1 cellular context compared by ENCODE assay signal in the genomic region with DNA sequence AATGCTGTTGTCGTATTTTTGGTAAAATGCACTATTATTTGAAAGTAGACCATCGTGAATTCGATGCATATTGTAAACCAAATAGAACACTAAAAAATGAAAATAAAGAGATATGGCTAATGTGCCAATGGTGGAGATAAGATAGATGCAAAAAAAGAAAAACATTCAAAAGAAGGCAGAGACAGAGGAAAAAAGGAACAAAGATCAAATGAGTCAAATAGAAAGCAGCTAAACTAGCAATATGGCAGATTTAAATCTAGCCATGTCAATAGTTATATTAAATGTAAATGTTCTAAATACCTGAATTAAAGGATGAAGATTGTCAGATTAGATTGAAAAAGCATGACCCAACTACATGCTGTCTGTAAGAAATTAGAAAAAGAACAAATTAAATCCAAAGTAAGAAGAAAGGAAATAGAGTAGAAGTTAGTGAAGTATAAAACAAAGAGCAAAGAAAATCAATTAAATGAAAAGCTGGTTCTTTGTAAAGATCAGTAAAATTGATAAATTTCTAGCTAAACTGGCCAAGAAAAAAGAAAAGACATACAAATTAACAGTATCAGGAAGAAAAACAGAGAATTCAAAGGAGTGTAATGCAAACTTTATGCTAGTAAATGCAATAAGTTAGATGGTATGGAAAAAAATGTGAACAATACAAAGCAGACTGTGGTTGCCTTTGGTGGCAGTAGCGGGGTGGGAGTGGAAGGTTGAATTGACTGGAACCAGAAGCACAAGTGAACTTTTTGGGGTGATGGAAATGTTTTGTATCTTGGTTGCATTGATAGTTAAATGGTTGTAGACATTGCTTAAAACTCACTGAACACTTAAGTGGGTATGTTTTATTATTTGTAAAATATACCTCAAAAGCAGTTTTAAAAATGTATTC.
TF ChIP-seq lines count a peak whose summit lies in the region.

No MANE protein-coding gene starts in this region.

TF ChIP-seq in K562, 482 proteins besides CTCF, POLR2A, EP300 and RAD21:
- TF ChIP-seq, protein P1, sequence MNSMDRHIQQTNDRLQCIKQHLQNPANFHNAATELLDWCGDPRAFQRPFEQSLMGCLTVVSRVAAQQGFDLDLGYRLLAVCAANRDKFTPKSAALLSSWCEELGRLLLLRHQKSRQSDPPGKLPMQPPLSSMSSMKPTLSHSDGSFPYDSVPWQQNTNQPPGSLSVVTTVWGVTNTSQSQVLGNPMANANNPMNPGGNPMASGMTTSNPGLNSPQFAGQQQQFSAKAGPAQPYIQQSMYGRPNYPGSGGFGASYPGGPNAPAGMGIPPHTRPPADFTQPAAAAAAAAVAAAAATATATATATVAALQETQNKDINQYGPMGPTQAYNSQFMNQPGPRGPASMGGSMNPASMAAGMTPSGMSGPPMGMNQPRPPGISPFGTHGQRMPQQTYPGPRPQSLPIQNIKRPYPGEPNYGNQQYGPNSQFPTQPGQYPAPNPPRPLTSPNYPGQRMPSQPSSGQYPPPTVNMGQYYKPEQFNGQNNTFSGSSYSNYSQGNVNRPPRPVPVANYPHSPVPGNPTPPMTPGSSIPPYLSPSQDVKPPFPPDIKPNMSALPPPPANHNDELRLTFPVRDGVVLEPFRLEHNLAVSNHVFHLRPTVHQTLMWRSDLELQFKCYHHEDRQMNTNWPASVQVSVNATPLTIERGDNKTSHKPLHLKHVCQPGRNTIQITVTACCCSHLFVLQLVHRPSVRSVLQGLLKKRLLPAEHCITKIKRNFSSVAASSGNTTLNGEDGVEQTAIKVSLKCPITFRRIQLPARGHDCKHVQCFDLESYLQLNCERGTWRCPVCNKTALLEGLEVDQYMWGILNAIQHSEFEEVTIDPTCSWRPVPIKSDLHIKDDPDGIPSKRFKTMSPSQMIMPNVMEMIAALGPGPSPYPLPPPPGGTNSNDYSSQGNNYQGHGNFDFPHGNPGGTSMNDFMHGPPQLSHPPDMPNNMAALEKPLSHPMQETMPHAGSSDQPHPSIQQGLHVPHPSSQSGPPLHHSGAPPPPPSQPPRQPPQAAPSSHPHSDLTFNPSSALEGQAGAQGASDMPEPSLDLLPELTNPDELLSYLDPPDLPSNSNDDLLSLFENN (IDR thresholded peaks at IDR 0.05; ENCODE audit: low read depth in 2 of 2, low read length in 2 of 2) = no peak
- TF ChIP-seq LARP7 (IDR thresholded peaks at IDR 0.05) (0 out of 2 replicates have a peak, but pooled peaks have one; percentile 25), SUPT5H (IDR thresholded peaks at IDR 0.05) (0 out of 2 replicates have a peak, but pooled peaks have one; percentile 29), ZNF551 (CRISPR knock-in tag; IDR thresholded peaks at IDR 0.05) (0 out of 2 replicates have a peak, but pooled peaks have one; percentile 49), ZNF507 (tag; conservative IDR thresholded peaks at IDR 0.05) (peak; percentile 91)
